Comparison of ENCODE assay signal across 8 cellular contexts in the genomic region with DNA sequence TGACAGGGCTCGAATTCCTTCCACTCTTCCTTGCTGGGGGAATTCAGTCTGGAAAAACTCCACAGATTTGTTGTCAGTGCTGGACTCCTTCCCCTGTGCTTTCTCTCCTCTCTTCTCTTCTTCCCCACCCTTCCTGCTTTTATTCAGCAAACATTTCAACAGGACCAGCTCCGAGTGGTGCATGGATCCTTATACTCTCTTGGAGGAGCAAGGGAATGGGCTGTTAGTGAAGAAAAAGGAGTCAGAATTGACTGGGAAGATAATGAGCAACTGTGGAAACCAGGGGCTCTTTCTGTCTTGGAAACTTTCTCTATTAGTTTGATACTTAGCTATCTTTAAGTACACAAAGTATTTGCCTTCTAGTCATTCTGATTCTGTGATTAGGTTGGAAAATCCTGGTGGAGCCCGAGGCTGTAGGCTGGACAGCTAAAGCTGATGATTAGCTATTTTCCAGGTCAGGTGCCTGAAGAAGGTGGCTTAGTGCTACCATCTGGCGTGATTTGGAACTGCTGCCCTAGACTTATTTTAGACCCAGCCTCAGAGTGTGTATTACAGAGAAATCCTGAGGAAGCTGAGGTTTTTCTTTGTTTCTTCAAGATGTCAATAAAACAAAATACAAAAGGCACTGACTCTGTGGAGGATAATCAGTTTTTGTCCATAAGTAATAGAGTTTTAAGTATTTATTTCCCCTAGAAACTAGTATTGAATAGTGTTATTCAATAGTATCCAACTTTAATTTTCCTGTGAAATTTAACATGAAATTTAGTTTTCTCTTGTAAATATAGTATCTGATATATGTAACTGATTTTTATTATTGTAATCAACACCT. TPM values are rescaled to one million over a fixed set of nuclear protein-coding genes. Genes with fewer than 3 reads are reported as not detected.
A peak's percentile ranks its signal among the peaks of the same experiment; 100 is the strongest.
DNase-seq lines count a peak whose midpoint lies in the region; ATAC-seq and TF ChIP-seq lines count a peak whose summit lies in the region.

No MANE protein-coding gene starts in this region.

- peaks cover 6 to 18% (median 9%) of the 10 kb centered on the region in 4 donors for H3K4me1 Mint-ChIP-seq in CD4-positive, alpha-beta memory T cell
- H3K4me1 Mint-ChIP-seq in activated CD8-positive, alpha-beta T cell treated with anti-CD3 and anti-CD28 coated beads for 36 hours (ENCODE audit: low read depth), result peaks cover 3% of the 10 kb centered on the region
- no peaks in the 10 kb centered on the region for H3K4me1 Mint-ChIP-seq in neural progenitor cell

- H3K9me3 Mint-ChIP-seq in CD4-positive, alpha-beta memory T cell, result peaks cover 0 to 2% (median 0%) of the 10 kb centered on the region in 8 donors
- no peaks in the 10 kb centered on the region for H3K9me3 Mint-ChIP-seq in activated CD8-positive, alpha-beta T cell treated with anti-CD3 and anti-CD28 coated beads for 36 hours
- H3K9me3 Mint-ChIP-seq in neural progenitor cell, result no peaks in the 10 kb centered on the region

- H3K27ac ChIP-seq in CD4-positive, alpha-beta memory T cell (ENCODE audit: low read depth, low read length), result no peak overlapping the region
- no peak overlapping the region for H3K27ac ChIP-seq in neural progenitor cell

- H4K20me1 ChIP-seq in neural progenitor cell (ENCODE audit: low read depth), result no peaks in the 10 kb centered on the region

- peak overlapping the region in 5 of 7 donors; percentile 2 to 71 (median 55) for H3K27ac Mint-ChIP-seq in CD4-positive, alpha-beta memory T cell
- no peak overlapping the region for H3K27ac Mint-ChIP-seq in activated CD8-positive, alpha-beta T cell treated with anti-CD3 and anti-CD28 coated beads for 36 hours
- H3K27ac Mint-ChIP-seq in neural progenitor cell, result no peak overlapping the region

- H3K4me2 ChIP-seq in neural progenitor cell, result no peak overlapping the region

- CTCF ChIA-PET in CD4-positive, alpha-beta memory T cell (lab: Charles Lee; ENCODE audit: partially characterized antibody), result interaction anchor here (0.7 to 6.7 kb wide), 17 partner anchors 8 to 363 kb away, joined by 3 to 155 read pairs (median 5); a partner anchor contains a TSS
- CTCF ChIA-PET in activated CD8-positive, alpha-beta T cell treated with anti-CD3 and anti-CD28 coated beads for 36 hours (lab: Charles Lee), result interaction anchor here (0.6 to 1.6 kb wide), 36 partner anchors 9 to 364 kb away, joined by 3 to 33 read pairs (median 4); a partner anchor contains a TSS

- peak overlapping the region; percentile 95 for H2AFZ ChIP-seq in neural progenitor cell (replicated peaks)

- no peak overlapping the region for H3K4me3 Mint-ChIP-seq in CD4-positive, alpha-beta memory T cell
- H3K4me3 Mint-ChIP-seq in activated CD8-positive, alpha-beta T cell treated with anti-CD3 and anti-CD28 coated beads for 36 hours, result no peak overlapping the region
- no peak overlapping the region for H3K4me3 Mint-ChIP-seq in neural progenitor cell

- POLR2A ChIA-PET in CD4-positive, alpha-beta memory T cell (lab: Charles Lee; ENCODE audit: partially characterized antibody), result interaction anchor here (0.6 to 1.0 kb wide), 5 partner anchors 47 to 119 kb away, joined by 3 to 5 read pairs (median 3); a partner anchor contains a TSS
- POLR2A ChIA-PET in activated CD8-positive, alpha-beta T cell treated with anti-CD3 and anti-CD28 coated beads for 36 hours (lab: Charles Lee), result no interaction called here

- H3K79me2 ChIP-seq in neural progenitor cell (ENCODE audit: low read depth), result no peaks in the 10 kb centered on the region

- DNase-seq in CD4-positive, alpha-beta memory T cell, result peak; percentile 32 to 47 (median 41)
- DNase-seq in NCI-H1048 (lab: John Stamatoyannopoulos, UW) (peak; percentile 18), fibroblast of the aortic adventitia (ENCODE audit: low read depth) (peak; percentile 86), neural progenitor cell (ENCODE audit: low spot score) (peak; percentile 71), GF-D8 (lab: John Stamatoyannopoulos, UW) (no peak)
- DNase-seq in activated CD8-positive, alpha-beta T cell treated with anti-CD3 and anti-CD28 coated beads for 36 hours, result peak; percentile 57

- intact Hi-C loops in CD4-positive, alpha-beta memory T cell (cut with micrococcal nuclease), result loop anchor here (1.0 to 5.0 kb wide), 4 partner anchors 66 to 363 kb away; a partner anchor contains a TSS
- intact Hi-C loops in activated CD8-positive, alpha-beta T cell treated with anti-CD3 and anti-CD28 coated beads for 36 hours (cut with micrococcal nuclease), result loop anchor here (2.0 kb wide), 1 partner anchor 120 kb away; no protein-coding TSS in a partner anchor

- H3K27me3 ChIP-seq in CD4-positive, alpha-beta memory T cell (ENCODE audit: insufficient read depth, low read length), result no peaks in the 10 kb centered on the region
- no peaks in the 10 kb centered on the region for H3K27me3 ChIP-seq in neural progenitor cell

- TF ChIP-seq CTCF in activated CD8-positive, alpha-beta T cell treated with anti-CD3 and anti-CD28 coated beads for 36 hours (IDR thresholded peaks at IDR 0.05), result peak; percentile 67
- TF ChIP-seq CTCF in fibroblast of the aortic adventitia (IDR thresholded peaks at IDR 0.05; ENCODE audit: insufficient read depth, low read length) (peak; percentile 91), neural progenitor cell (IDR thresholded peaks at IDR 0.05) (peak; percentile 69)

- H3K9ac ChIP-seq in neural progenitor cell, result no peak overlapping the region

- peaks cover 5% of the 10 kb centered on the region for H3K4me1 ChIP-seq in CD4-positive, alpha-beta memory T cell (ENCODE audit: insufficient read depth, low read length)
- no peaks in the 10 kb centered on the region for H3K4me1 ChIP-seq in neural progenitor cell

- H3K36me3 ChIP-seq in CD4-positive, alpha-beta memory T cell (ENCODE audit: insufficient read depth, low read length), result peaks cover 18% of the 10 kb centered on the region
- H3K36me3 ChIP-seq in neural progenitor cell, result no peaks in the 10 kb centered on the region

- peak; percentile 90 for ATAC-seq in GM18498 (IDR thresholded peaks at IDR 0.05; ENCODE audit: unreplicated experiment)
- ATAC-seq in HG02623 (IDR thresholded peaks at IDR 0.05; ENCODE audit: unreplicated experiment), result peak; percentile 79
- peak; percentile 87 for ATAC-seq in activated CD8-positive, alpha-beta T cell treated with anti-CD3 and anti-CD28 coated beads for 36 hours

- H3K9me3 ChIP-seq in CD4-positive, alpha-beta memory T cell (ENCODE audit: control insufficient read depth in 1 of 2, low read length in 2 of 2), result no peaks in the 10 kb centered on the region
- no peaks in the 10 kb centered on the region for H3K9me3 ChIP-seq in neural progenitor cell (ENCODE audit: low read depth)

- no peak overlapping the region for H3K4me3 ChIP-seq in CD4-positive, alpha-beta memory T cell (ENCODE audit: low read length in 2 of 2)
- H3K4me3 ChIP-seq in fibroblast of the aortic adventitia (ENCODE audit: low read depth, low read length) (no peak overlapping the region), neural progenitor cell (no peak overlapping the region)

- H3K36me3 Mint-ChIP-seq in CD4-positive, alpha-beta memory T cell, result peaks cover 47 to 71% of the 10 kb centered on the region in 2 donors
- peaks cover 23% of the 10 kb centered on the region for H3K36me3 Mint-ChIP-seq in activated CD8-positive, alpha-beta T cell treated with anti-CD3 and anti-CD28 coated beads for 36 hours (ENCODE audit: low read depth)
- H3K36me3 Mint-ChIP-seq in neural progenitor cell, result peaks cover 4% of the 10 kb centered on the region

- no peaks in the 10 kb centered on the region for H3K27me3 Mint-ChIP-seq in CD4-positive, alpha-beta memory T cell
- H3K27me3 Mint-ChIP-seq in activated CD8-positive, alpha-beta T cell treated with anti-CD3 and anti-CD28 coated beads for 36 hours, result no peaks in the 10 kb centered on the region
- H3K27me3 Mint-ChIP-seq in neural progenitor cell (ENCODE audit: insufficient read depth, low read depth), result no peaks in the 10 kb centered on the region

- H3F3A ChIP-seq in neural progenitor cell (ENCODE audit: low read depth), result no peaks in the 10 kb centered on the region

RNA-seq across cellular contexts. Expression of a gene that starts 38.4 kb away (rescaled TPM):
- total RNA-seq in CD4-positive, alpha-beta memory T cell, result 1 to 10 TPM; 1.2 to 1.6 TPM
- polyA plus RNA-seq in CD4-positive, alpha-beta memory T cell, result 1 to 10 TPM; 3.4 to 3.9 TPM
- 1 to 10 TPM; 5.4 to 5.8 TPM for total RNA-seq in activated CD8-positive, alpha-beta T cell treated with anti-CD3 and anti-CD28 coated beads for 36 hours
- total RNA-seq in fibroblast of the aortic adventitia (ENCODE audit: low replicate concordance) (6.0 and 11.3 TPM in 2 replicates), neural progenitor cell (ENCODE audit: low replicate concordance) (2.4 and 6.9 TPM in 2 replicates)

Comparison
In these comparisons a context has a peak if more than half of its experiments do, and no peak if none do; other contexts are left out.
1. H3K27ac Mint-ChIP-seq: peak in CD4-positive, alpha-beta memory T cell (5 of 7); none in activated CD8-positive, alpha-beta T cell treated with anti-CD3 and anti-CD28 coated beads for 36 hours (single experiment) and neural progenitor cell (single experiment).
2. Peak in every context shown above with its lines, with median percentiles within 50 percentile points of each other: ATAC-seq and CTCF ChIP-seq.